In genomic region chr15:27550635-27551034, GRCh38 we compare ENCODE assay signal across 26 cellular contexts.
DNase-seq lines count a peak whose midpoint lies in the region; ATAC-seq, FAIRE-seq and TF ChIP-seq lines count a peak whose summit lies in the region.
"Had no signal": no experiment of that assay in that cellular context is flagged by ENCODE, and none has a peak within 500 bp of the region (broad histone marks: within the 10 kb centered on the region; RNA-seq: fewer than 3 reads in every experiment).

No MANE protein-coding gene starts in this region.

- TF ChIP-seq CTCF in K562 (IDR thresholded peaks at IDR 0.05 in 2 of 3, conservative IDR thresholded peaks at IDR 0.05 in 1 of 3; ENCODE audit: insufficient read depth in 2 of 3, low read depth in 1 of 3, low read length in 3 of 3) (no peak), psoas muscle (IDR thresholded peaks at IDR 0.05) (no peak)

- H3K4me2 ChIP-seq in K562 (ENCODE audit: insufficient read depth, low read length) = no peak overlapping the region
- H3K4me2 ChIP-seq: A549; BLaER1 treated with 17β-estradiol and CSF1 and Interleukin-3, amounts not matched to agents 10 nM and 100 nM; GM23338 had no signal

- H3K27me3 ChIP-seq in K562 (ENCODE audit: control insufficient read depth in 2 of 2, insufficient read depth in 2 of 2, low read length in 2 of 2) (peaks cover 0 to 11% of the 10 kb centered on the region in 2 experiments; a peak in 2 of 5 replicates), psoas muscle (ENCODE audit: insufficient read depth in 3 of 3, low read length in 2 of 3) (no peaks in the 10 kb centered on the region)
- no peaks in the 10 kb centered on the region for H3K27me3 ChIP-seq in effector memory CD4-positive, alpha-beta T cell (replicated peaks; ENCODE audit: control insufficient read depth, insufficient read depth, low read length, poor library complexity, severe bottlenecking)
- H3K27me3 ChIP-seq: BE2C; BLaER1 treated with 17β-estradiol and CSF1 and Interleukin-3, amounts not matched to agents 10 nM and 100 nM had no signal

- no peak for FAIRE-seq in K562 (lab: Jason Lieb, UNC)
- FAIRE-seq: A549, D721Med, GM12878, GM19239 had no signal

- no peak for TF ChIP-seq EP300 in K562 (IDR thresholded peaks at IDR 0.05; ENCODE audit: low read length)

- no peaks in the 10 kb centered on the region for H3K9me1 ChIP-seq in K562 (ENCODE audit: control insufficient read depth, insufficient read depth, low read length)

- H3K4me3 ChIP-seq in K562 (no peak overlapping the region), psoas muscle (no peak overlapping the region)
- H3K4me3 ChIP-seq in effector memory CD4-positive, alpha-beta T cell (ENCODE audit: insufficient read depth, low read depth, low read length, poor library complexity, severe bottlenecking) = no peak overlapping the region
- H3K4me3 ChIP-seq: A549; BLaER1 treated with 17β-estradiol and CSF1 and Interleukin-3, amounts not matched to agents 10 nM and 100 nM; GM12878; GM23338 had no signal

- H3K79me2 ChIP-seq in K562 (ENCODE audit: control insufficient read depth, insufficient read depth, low read length) = no peaks in the 10 kb centered on the region

- TF ChIP-seq RAD21 in K562 (CRISPR knock-in tag; conservative IDR thresholded peaks at IDR 0.05 in 1 of 2, IDR thresholded peaks at IDR 0.05 in 1 of 2) = no peak

- H3K4me1 ChIP-seq in K562 (replicated peaks in 1 of 2; ENCODE audit: control insufficient read depth in 2 of 2, insufficient read depth in 2 of 2, low read length in 2 of 2) (peaks cover 0 to 3% of the 10 kb centered on the region in 2 experiments; a peak in 1 of 5 replicates), psoas muscle (no peaks in the 10 kb centered on the region)
- no peaks in the 10 kb centered on the region for H3K4me1 ChIP-seq in effector memory CD4-positive, alpha-beta T cell (ENCODE audit: control insufficient read depth, insufficient read depth, low read length, poor library complexity, severe bottlenecking)
- H3K4me1 ChIP-seq: A549; BLaER1 treated with 17β-estradiol and CSF1 and Interleukin-3, amounts not matched to agents 10 nM and 100 nM had no signal

- no peak overlapping the region for H3K9ac ChIP-seq in K562 (ENCODE audit: insufficient read depth in 1 of 2, low read depth in 2 of 2, low read length in 2 of 2)
- H3K9ac ChIP-seq: BLaER1 treated with 17β-estradiol and CSF1 and Interleukin-3, amounts not matched to agents 10 nM and 100 nM had no signal

- no peak for ATAC-seq in K562
- ATAC-seq in psoas muscle = no peak
- ATAC-seq in GM21367 (IDR thresholded peaks at IDR 0.05; ENCODE audit: unreplicated experiment) = no peak
- ATAC-seq: A549, GM12878, GM23338, HCT116 had no signal

- no peaks in the 10 kb centered on the region for H3K9me3 ChIP-seq in K562 (replicated peaks; ENCODE audit: control insufficient read depth, insufficient read depth, low read depth, low read length)
- no peaks in the 10 kb centered on the region for H3K9me3 ChIP-seq in psoas muscle
- no peaks in the 10 kb centered on the region for H3K9me3 ChIP-seq in effector memory CD4-positive, alpha-beta T cell (ENCODE audit: control insufficient read depth, low read length)
- H3K9me3 ChIP-seq: A549; BE2C; BLaER1 treated with 17β-estradiol and CSF1 and Interleukin-3, amounts not matched to agents 10 nM and 100 nM had no signal

- H4K20me1 ChIP-seq in K562 (replicated peaks; ENCODE audit: control insufficient read depth, insufficient read depth, low read length) = no peaks in the 10 kb centered on the region
- H4K20me1 ChIP-seq: BLaER1 treated with 17β-estradiol and CSF1 and Interleukin-3, amounts not matched to agents 10 nM and 100 nM had no signal

- in situ Hi-C loops in K562 (cut with MboI) = no loop called here

- POLR2A ChIA-PET in K562 (lab: Yijun Ruan, JAX) = no interaction called here

- CTCF ChIA-PET in K562 (lab: Yijun Ruan, JAX; ENCODE audit: low intra/inter-chr PET ratio) = no interaction called here

- no peak for TF ChIP-seq POLR2A in K562 (conservative IDR thresholded peaks at IDR 0.05)

- H3K27ac ChIP-seq in K562 (ENCODE audit: extremely low read depth, low read depth, low read length) (no peak overlapping the region), psoas muscle (no peak overlapping the region)
- H3K27ac ChIP-seq in effector memory CD4-positive, alpha-beta T cell (ENCODE audit: insufficient read depth, low read length, poor library complexity, severe bottlenecking) = no peak overlapping the region
- H3K27ac ChIP-seq: A549; BLaER1 treated with 17β-estradiol and CSF1 and Interleukin-3, amounts not matched to agents 10 nM and 100 nM had no signal

- intact Hi-C loops in K562 (cut with micrococcal nuclease) = no loop called here
- intact Hi-C loops in psoas muscle (cut with DNase I) = no loop called here

- 3% methylated on average over 6 of the region's 6 CpGs for WGBS in K562 (ENCODE audit: insufficient coverage, low coverage, missing lambda C conversion rate)
- 58 to 65% (median 59%) methylated on average over 6 of the region's 6 CpGs for WGBS in psoas muscle, 3 donors

- no TSS peak for BruUV-seq in K562 (replicated peaks; lab: Mats Ljungman, UMichigan)

- no peaks in the 10 kb centered on the region for H3K36me3 ChIP-seq in K562 (ENCODE audit: control insufficient read depth, insufficient read depth, low read length)
- H3K36me3 ChIP-seq in psoas muscle (ENCODE audit: insufficient read depth in 1 of 2, low read depth in 1 of 2) = no peaks in the 10 kb centered on the region
- no peaks in the 10 kb centered on the region for H3K36me3 ChIP-seq in effector memory CD4-positive, alpha-beta T cell (ENCODE audit: control insufficient read depth, insufficient read depth, low read length)
- H3K36me3 ChIP-seq: BE2C; BLaER1 treated with 17β-estradiol and CSF1 and Interleukin-3, amounts not matched to agents 10 nM and 100 nM had no signal

- no peak overlapping the region for H2AFZ ChIP-seq in K562 (ENCODE audit: low read depth, low read length)
- H2AFZ ChIP-seq: GM23338 had no signal

- peak; percentile 38 for DNase-seq in NCI-H748 (lab: John Stamatoyannopoulos, UW; ENCODE audit: unreplicated experiment)
- DNase-seq in NCI-H748 treated with DMSO at 0.1 percent for 48 hours (lab: John Stamatoyannopoulos, UW) = no peak
- DNase-seq in NCI-H82 (lab: John Stamatoyannopoulos, UW) = peak; percentile 70
- DNase-seq in K562 (ENCODE audit: extremely low read depth in 1 of 4, low spot score in 3 of 4) = no peak
- DNase-seq in left kidney (ENCODE audit: low read depth, low spot score) = peak; percentile 5
- no peak for DNase-seq in psoas muscle
- no peak for DNase-seq in effector memory CD4-positive, alpha-beta T cell
- DNase-seq: 8988T; ACHN; AML-193; BE2C; CD4-positive, alpha-beta T cell; CD8-positive, alpha-beta memory T cell; DMS 273 treated with DMSO at 0.1 percent for 48 hours; DMS79; EL; GDM1; H9 had no signal

TF ChIP-seq in K562, 482 proteins besides CTCF, POLR2A, EP300 and RAD21:
- TF ChIP-seq ZBED1 (IDR thresholded peaks at IDR 0.05) = no peak
- no peak for TF ChIP-seq RB1 (IDR thresholded peaks at IDR 0.05; ENCODE audit: low read depth)
- peak; percentile 41 for TF ChIP-seq MEIS2 (IDR thresholded peaks at IDR 0.05; ENCODE audit: partially characterized antibody)
- TF ChIP-seq PKNOX1 (IDR thresholded peaks at IDR 0.05) = peak; percentile 67
- TF ChIP-seq NFIC (IDR thresholded peaks at IDR 0.05) = peak; percentile 48
- 0 out of 2 replicates have a peak, but pooled peaks have one; percentile 12 for TF ChIP-seq PBX2 (CRISPR knock-in tag; IDR thresholded peaks at IDR 0.05; ENCODE audit: low read depth)
- no peak for TF ChIP-seq PBX2 (tag; conservative IDR thresholded peaks at IDR 0.05; ENCODE audit: low read depth)
- TF ChIP-seq ZFP1 (CRISPR knock-in tag; IDR thresholded peaks at IDR 0.05) = no peak
- no peak for TF ChIP-seq CBX3 (IDR thresholded peaks at IDR 0.05; ENCODE audit: borderline replicate concordance in 1 of 2, low read length in 2 of 2)

Comparison
In these comparisons a context has a peak if more than half of its experiments do, and no peak if none do; other contexts are left out.
1. DNase-seq: peak in NCI-H748 (single experiment), NCI-H82 (single experiment) and left kidney (single experiment); none in NCI-H748 treated with DMSO at 0.1 percent for 48 hours (single experiment), K562 (0 of 4), psoas muscle (0 of 2) and effector memory CD4-positive, alpha-beta T cell (0 of 3).